In the genomic region with DNA sequence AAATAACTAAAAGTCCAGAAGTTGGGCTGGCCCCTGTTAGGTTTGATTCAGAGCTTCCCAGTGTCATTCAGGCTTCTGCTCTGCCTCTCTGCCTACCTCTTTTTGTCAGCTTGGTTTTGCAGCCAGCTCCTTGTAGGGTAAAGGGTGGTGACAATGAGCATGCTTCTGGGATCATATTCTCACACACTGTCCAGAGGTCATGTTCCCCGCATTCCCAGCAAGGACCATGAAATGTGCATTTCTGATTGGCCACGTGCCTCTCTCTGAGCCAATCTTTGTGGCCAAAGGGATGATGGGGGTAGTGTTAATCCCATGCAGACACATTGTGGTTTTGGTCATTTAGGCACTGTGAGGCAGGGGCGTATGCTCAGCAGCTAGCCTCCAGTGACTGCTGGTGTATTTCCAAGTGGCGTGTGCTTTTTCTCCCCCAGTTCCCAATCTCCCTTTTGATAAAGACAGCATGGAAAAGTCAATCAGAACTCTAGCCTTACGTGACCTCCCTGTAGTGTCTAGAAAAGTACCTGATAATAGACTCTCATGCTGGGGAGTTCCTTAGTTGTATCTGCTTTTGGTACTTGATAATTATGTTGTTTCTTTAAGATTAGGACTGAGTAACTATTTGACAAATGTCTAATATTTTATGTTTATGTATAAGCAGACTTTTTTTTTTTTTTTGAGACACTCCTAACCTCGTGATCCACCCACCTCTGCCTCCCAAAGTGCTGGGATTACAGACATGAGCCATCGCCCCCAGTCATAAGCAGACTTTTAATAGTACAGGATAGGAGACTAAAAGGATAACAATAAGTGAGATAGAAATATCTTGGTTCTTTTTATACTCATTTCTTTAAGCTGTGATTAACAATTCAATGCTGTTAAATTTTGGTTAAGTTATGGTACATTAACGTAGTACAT, we compare ENCODE assay signal across 11 cellular contexts. TPM values are rescaled to one million over a fixed set of nuclear protein-coding genes. Genes with fewer than 3 reads are reported as not detected.
DNase-seq lines count a peak whose midpoint lies in the region; ATAC-seq and TF ChIP-seq lines count a peak whose summit lies in the region.
"Had no signal": no experiment of that assay in that cellular context is flagged by ENCODE, and none has a peak within 500 bp of the region (broad histone marks: within the 10 kb centered on the region; RNA-seq: fewer than 3 reads in every experiment).

No MANE protein-coding gene starts in this region.

- TF ChIP-seq CTCF in fibroblast of mammary gland (conservative IDR thresholded peaks at IDR 0.05; ENCODE audit: control insufficient read depth, insufficient read depth, low read depth, low read length) (no peak), mucosa of descending colon (IDR thresholded peaks at IDR 0.05) (no peak)

- intact Hi-C loops in mucosa of descending colon (cut with DNase I, micrococcal nuclease): no loop called here

- no peaks in the 10 kb centered on the region for H3K9me3 ChIP-seq in mucosa of descending colon

- peaks cover 10% of the 10 kb centered on the region for H3K4me1 ChIP-seq in mucosa of descending colon (ENCODE audit: low read depth)
- H3K4me1 ChIP-seq: BLaER1 had no signal

- DNase-seq in AG20443 (ENCODE audit: low spot score): peak; percentile 53
- peak; percentile 34 for DNase-seq in MV-4-11 (lab: John Stamatoyannopoulos, UW)
- DNase-seq in fibroblast of mammary gland (ENCODE audit: low read depth): peak; percentile 73
- no peak for DNase-seq in mucosa of descending colon
- no peak for DNase-seq in NCI-H748 treated with DMSO at 0.1 percent for 48 hours (lab: John Stamatoyannopoulos, UW)
- no peak for DNase-seq in activated T-cell treated with anti-CD3 and anti-CD28 coated beads, Interleukin-2, amount 50 U/mL, for 48 hours
- DNase-seq in activated CD4-positive, CD25-positive, alpha-beta regulatory T cell (lab: John Stamatoyannopoulos, UW): no peak
- DNase-seq: activated effector memory CD4-positive, alpha-beta T cell treated with anti-CD3 and anti-CD28 coated beads, Interleukin-2, amount 50 U/mL, for 16 hours; NCI-H446 treated with DMSO at 0.1 percent for 48 hours had no signal

- H3K4me3 ChIP-seq in fibroblast of mammary gland (ENCODE audit: control insufficient read depth, low read depth, low read length) (no peak overlapping the region), mucosa of descending colon (no peak overlapping the region)
- H3K4me3 ChIP-seq: BLaER1 had no signal

- H3K36me3 ChIP-seq in mucosa of descending colon (ENCODE audit: low read depth): peaks cover 3% of the 10 kb centered on the region

- ATAC-seq in mucosa of descending colon (peak; percentile 33), GM18861 (IDR thresholded peaks at IDR 0.05; ENCODE audit: unreplicated experiment) (no peak)

RNA-seq across cellular contexts. Expression of a gene that starts 57.8 kb away (rescaled TPM):
- 10 to 100 TPM; 31.5 to 47.4 (median 46.6) TPM for total RNA-seq in mucosa of descending colon

Comparison
In these comparisons a context has a peak if more than half of its experiments do, and no peak if none do; other contexts are left out.
1. DNase-seq: peak in AG20443 (single experiment), MV-4-11 (single experiment) and fibroblast of mammary gland (single experiment); none in mucosa of descending colon (0 of 3), NCI-H748 treated with DMSO at 0.1 percent for 48 hours (single experiment), activated T-cell treated with anti-CD3 and anti-CD28 coated beads, Interleukin-2, amount 50 U/mL, for 48 hours (0 of 2) and activated CD4-positive, CD25-positive, alpha-beta regulatory T cell (0 of 4).